In genomic region chr15:66851226-66852063, GRCh38 we compare ENCODE assay signal across 8 cellular contexts.
DNase-seq lines count a peak whose midpoint lies in the region; ATAC-seq and TF ChIP-seq lines count a peak whose summit lies in the region.

No MANE protein-coding gene starts in this region.

- H3K9me3 ChIP-seq in endodermal cell (ENCODE audit: control insufficient read depth, low read length), result no peaks in the 10 kb centered on the region
- no peaks in the 10 kb centered on the region for H3K9me3 ChIP-seq in mucosa of descending colon

- H3K27me3 ChIP-seq in endodermal cell (ENCODE audit: control insufficient read depth, insufficient read depth, low read length, poor library complexity, severe bottlenecking), result no peaks in the 10 kb centered on the region

- H3K4me3 ChIP-seq in endodermal cell (ENCODE audit: low read length) (no peak overlapping the region), mucosa of descending colon (no peak overlapping the region)

- H3K36me3 Mint-ChIP-seq in endodermal cell (ENCODE audit: low read depth), result peaks cover 3% of the 10 kb centered on the region

- DNase-seq in GM04504 (ENCODE audit: low read depth), result peak; percentile 72
- DNase-seq in NOMO-1 treated with DMSO at 0.1 percent for 48 hours (lab: John Stamatoyannopoulos, UW; ENCODE audit: unreplicated experiment), result peak; percentile 84
- peak; percentile 36 to 46 for DNase-seq in activated CD8-positive, alpha-beta memory T cell treated with anti-CD3 and anti-CD28 coated beads for 4 hours (ENCODE audit: low read depth in 2 of 2)
- DNase-seq in endodermal cell, result peak; percentile 94
- peak; percentile 89 to 92 (median 90) for DNase-seq in mucosa of descending colon
- DNase-seq in stimulated activated CD8-positive, alpha-beta memory T cell treated with anti-CD3 and anti-CD28 coated beads, Interleukin-15, amount 100 ng/mL, for 48 hours (ENCODE audit: low read depth in 2 of 2), result peak; percentile 57 to 64

- no peaks in the 10 kb centered on the region for H3K9me3 Mint-ChIP-seq in endodermal cell

- peak overlapping the region; percentile 58 for H3K27ac Mint-ChIP-seq in endodermal cell

- H3K9ac ChIP-seq in endodermal cell (ENCODE audit: extremely low read depth, low read length, poor library complexity, severe bottlenecking), result no peak overlapping the region

- WGBS in endodermal cell (ENCODE audit: insufficient coverage in 1 of 2, insufficient read length in 1 of 2), 2 experiments, result 30% methylated on average over 17 to 29 of the region's 29 CpGs

- H3K27me3 Mint-ChIP-seq in endodermal cell (ENCODE audit: insufficient read depth), result peaks cover 6% of the 10 kb centered on the region

- ATAC-seq in HG03342 (IDR thresholded peaks at IDR 0.05; ENCODE audit: unreplicated experiment) (peak; percentile 69), mucosa of descending colon (peak; percentile 97), GM21723 (IDR thresholded peaks at IDR 0.05; ENCODE audit: unreplicated experiment) (no peak)

- TF ChIP-seq CTCF in endodermal cell (conservative IDR thresholded peaks at IDR 0.05) (peak; percentile 98), mucosa of descending colon (IDR thresholded peaks at IDR 0.05) (peak; percentile 97)

- no peak overlapping the region for H3K4me3 Mint-ChIP-seq in endodermal cell

- H3K27ac ChIP-seq in endodermal cell (ENCODE audit: low read depth, low read length), result peak overlapping the region; percentile 24

- H3K4me1 ChIP-seq in endodermal cell (ENCODE audit: control insufficient read depth, insufficient read depth, low read length) (peaks cover 16% of the 10 kb centered on the region), mucosa of descending colon (ENCODE audit: low read depth) (peaks cover 13% of the 10 kb centered on the region)

- intact Hi-C loops in mucosa of descending colon (cut with DNase I, micrococcal nuclease), result loop anchor here in 1 of 2 donors (5.0 to 10.0 kb wide), 2 partner anchors 77 to 249 kb away; no protein-coding TSS in a partner anchor

- peaks cover 22% of the 10 kb centered on the region for H3K4me1 Mint-ChIP-seq in endodermal cell

- no peaks in the 10 kb centered on the region for H3K36me3 ChIP-seq in endodermal cell (ENCODE audit: control insufficient read depth, insufficient read depth, low read length)
- no peaks in the 10 kb centered on the region for H3K36me3 ChIP-seq in mucosa of descending colon (ENCODE audit: low read depth)

Comparison
In these comparisons a context has a peak if more than half of its experiments do, and no peak if none do; other contexts are left out.
1. DNase-seq: peak in every context shown above with its lines; median percentile 94 in endodermal cell; 90 in mucosa of descending colon; 84 in NOMO-1 treated with DMSO at 0.1 percent for 48 hours; 72 in GM04504; 60 in stimulated activated CD8-positive, alpha-beta memory T cell treated with anti-CD3 and anti-CD28 coated beads, Interleukin-15, amount 100 ng/mL, for 48 hours; 41 in activated CD8-positive, alpha-beta memory T cell treated with anti-CD3 and anti-CD28 coated beads for 4 hours.